Comparison of ENCODE assay signal across 11 cellular contexts in genomic region chr1:18384477-18384876, GRCh38.
"Had no signal": no experiment of that assay in that cellular context is flagged by ENCODE, and none has a peak within 500 bp of the region (broad histone marks: within the 10 kb centered on the region; RNA-seq: fewer than 3 reads in every experiment).

No MANE protein-coding gene starts in this region.

- H3K4me3 Mint-ChIP-seq: activated naive CD4-positive, alpha-beta T cell treated with anti-CD3 and anti-CD28 coated beads, Interleukin-2, amount 50 U/mL, for 24 hours; natural killer cell; T-helper 1 cell treated with Interleukin-12 subunit alpha and Interleukin-12 subunit beta and Interleukin-4 antibody, amounts not matched to agents 30 μg/mL and 1 μg/mL, for 36 hours had no signal

- H3K9me3 ChIP-seq: mucosa of descending colon, thyroid gland had no signal

- H3K27me3 ChIP-seq: brain microvascular endothelial cell, thyroid gland had no signal

- H3K4me1 Mint-ChIP-seq: activated naive CD4-positive, alpha-beta T cell treated with anti-CD3 and anti-CD28 coated beads, Interleukin-2, amount 50 U/mL, for 24 hours; natural killer cell had no signal

- H3K4me3 ChIP-seq: mucosa of descending colon, thyroid gland had no signal

- H3K27ac Mint-ChIP-seq: activated naive CD4-positive, alpha-beta T cell treated with anti-CD3 and anti-CD28 coated beads, Interleukin-2, amount 50 U/mL, for 24 hours; natural killer cell; T-helper 1 cell treated with Interleukin-12 subunit alpha and Interleukin-12 subunit beta and Interleukin-4 antibody, amounts not matched to agents 30 μg/mL and 1 μg/mL, for 36 hours had no signal

- H3K36me3 Mint-ChIP-seq: activated naive CD4-positive, alpha-beta T cell treated with anti-CD3 and anti-CD28 coated beads, Interleukin-2, amount 50 U/mL, for 24 hours; natural killer cell had no signal

- H3K27ac ChIP-seq: brain microvascular endothelial cell, thyroid gland had no signal

- ATAC-seq: left colon, natural killer cell had no signal

- DNase-seq: activated CD4-positive, alpha-beta T cell treated with anti-CD3 and anti-CD28 coated beads, Interleukin-2, amount 50 U/mL, for 1 hour; activated CD4-positive, CD25-positive, alpha-beta regulatory T cell; activated T-cell treated with anti-CD3 and anti-CD28 coated beads, Interleukin-2, amount 50 U/mL, for 1 hour; brain microvascular endothelial cell; left colon; mucosa of descending colon; natural killer cell; stimulated activated CD4-positive, alpha-beta T cell treated with anti-CD3 and anti-CD28 coated beads, Interleukin-15, amount 100 ng/mL, for 24 hours; thyroid gland had no signal

- H3K4me1 ChIP-seq: thyroid gland had no signal

- H3K36me3 ChIP-seq: brain microvascular endothelial cell, thyroid gland had no signal
